In genomic region chr4:126513596-126513995, GRCh38 we compare ENCODE assay signal across 27 cellular contexts.
"Had no signal": no experiment of that assay in that cellular context is flagged by ENCODE, and none has a peak within 500 bp of the region (broad histone marks: within the 10 kb centered on the region; RNA-seq: fewer than 3 reads in every experiment).

No MANE protein-coding gene starts in this region.

- H3K27ac ChIP-seq: coronary artery, dorsolateral prefrontal cortex, esophagus muscularis mucosa, ovary, right lobe of liver, testis had no signal

- H3K27me3 Mint-ChIP-seq: activated CD8-positive, alpha-beta memory T cell treated with anti-CD3 and anti-CD28 coated beads, Interleukin-2, amount 10 ng/mL, durations not matched to agents 7 days and 5 days; activated naive CD4-positive, alpha-beta T cell treated with anti-CD3 and anti-CD28 coated beads, Interleukin-2, amount 50 U/mL, for 24 hours; activated naive CD8-positive, alpha-beta T cell treated with anti-CD3 and anti-CD28 coated beads, Interleukin-2, amount 50 U/mL, for 24 hours; effector memory CD8-positive, alpha-beta T cell; progenitor cell of endocrine pancreas had no signal

- H3K4me1 ChIP-seq: esophagus muscularis mucosa, right lobe of liver, testis had no signal

- DNase-seq: activated CD4-positive, alpha-beta T cell treated with anti-CD3 and anti-CD28 coated beads for 1 hour; activated CD4-positive, alpha-beta T cell treated with anti-CD3 and anti-CD28 coated beads, Interleukin-2, amount 50 U/mL, for 1 hour; activated CD8-positive, alpha-beta memory T cell treated with anti-CD3 and anti-CD28 coated beads, Interleukin-2, amount 10 ng/mL, durations not matched to agents 7 days and 5 days; activated CD8-positive, alpha-beta T cell treated with anti-CD3 and anti-CD28 coated beads, Interleukin-2, amount 10 ng/mL, durations not matched to agents 7 days and 5 days; activated naive CD8-positive, alpha-beta T cell treated with anti-CD3 and anti-CD28 coated beads, Interleukin-2, amount 50 U/mL, for 24 hours; activated T-cell treated with anti-CD3 and anti-CD28 coated beads, Interleukin-2, amount 50 U/mL, for 48 hours; dorsolateral prefrontal cortex; effector memory CD8-positive, alpha-beta T cell; foreskin melanocyte; islet precursor cell; natural killer cell; ovary; right lobe of liver; stimulated activated CD4-positive, alpha-beta T cell treated with anti-CD3 and anti-CD28 coated beads, Interleukin-2, amount 100 ng/mL, for 48 hours; stimulated activated naive CD4-positive, alpha-beta T cell treated with Interleukin-2 at 50 U/mL for 16 hours; SW 1271; T-helper 9 cell; testis had no signal

- H3K27ac Mint-ChIP-seq: activated CD8-positive, alpha-beta memory T cell treated with anti-CD3 and anti-CD28 coated beads, Interleukin-2, amount 10 ng/mL, durations not matched to agents 7 days and 5 days; activated CD8-positive, alpha-beta T cell treated with anti-CD3 and anti-CD28 coated beads, Interleukin-2, amount 10 ng/mL, durations not matched to agents 7 days and 5 days; activated naive CD4-positive, alpha-beta T cell treated with anti-CD3 and anti-CD28 coated beads, Interleukin-2, amount 50 U/mL, for 24 hours; activated naive CD8-positive, alpha-beta T cell treated with anti-CD3 and anti-CD28 coated beads, Interleukin-2, amount 50 U/mL, for 24 hours; activated T-helper 2 cell treated with anti-CD3 and anti-CD28 coated beads, Interferon-gamma antibody, Interleukin-2, Interleukin-4, amounts not matched to agents 10 μg/mL and 5 μg/mL and 100 μg/mL, durations not matched to agents 14 hours and 24 hours and 36 hours; effector memory CD8-positive, alpha-beta T cell; natural killer cell; progenitor cell of endocrine pancreas; T-helper 1 cell treated with Interleukin-12 subunit alpha and Interleukin-12 subunit beta and Interleukin-4 antibody, amounts not matched to agents 30 μg/mL and 1 μg/mL, for 36 hours; WTC11 had no signal

- H3K36me3 ChIP-seq: esophagus muscularis mucosa, ovary, right lobe of liver had no signal

- H3K4me3 Mint-ChIP-seq: activated CD8-positive, alpha-beta memory T cell treated with anti-CD3 and anti-CD28 coated beads, Interleukin-2, amount 10 ng/mL, durations not matched to agents 7 days and 5 days; activated CD8-positive, alpha-beta T cell treated with anti-CD3 and anti-CD28 coated beads, Interleukin-2, amount 10 ng/mL, durations not matched to agents 7 days and 5 days; activated naive CD4-positive, alpha-beta T cell treated with anti-CD3 and anti-CD28 coated beads, Interleukin-2, amount 50 U/mL, for 24 hours; activated naive CD8-positive, alpha-beta T cell treated with anti-CD3 and anti-CD28 coated beads, Interleukin-2, amount 50 U/mL, for 24 hours; effector memory CD8-positive, alpha-beta T cell; natural killer cell; T-helper 1 cell treated with Interleukin-12 subunit alpha and Interleukin-12 subunit beta and Interleukin-4 antibody, amounts not matched to agents 30 μg/mL and 1 μg/mL, for 36 hours; WTC11 had no signal

- H3K9me3 Mint-ChIP-seq: T-helper 1 cell treated with Interleukin-12 subunit alpha and Interleukin-12 subunit beta and Interleukin-4 antibody, amounts not matched to agents 30 μg/mL and 1 μg/mL, for 36 hours; WTC11 had no signal

- FAIRE-seq: bronchial epithelial cell, urothelium cell line had no signal

- H3K27me3 ChIP-seq: dorsolateral prefrontal cortex, esophagus muscularis mucosa, ovary, right lobe of liver, testis had no signal

- H3K9me3 ChIP-seq: esophagus muscularis mucosa, ovary, right lobe of liver, testis had no signal

- H3K36me3 Mint-ChIP-seq: activated CD8-positive, alpha-beta memory T cell treated with anti-CD3 and anti-CD28 coated beads, Interleukin-2, amount 10 ng/mL, durations not matched to agents 7 days and 5 days; activated naive CD4-positive, alpha-beta T cell treated with anti-CD3 and anti-CD28 coated beads, Interleukin-2, amount 50 U/mL, for 24 hours; natural killer cell; WTC11 had no signal

- H3K4me3 ChIP-seq: coronary artery, dorsolateral prefrontal cortex, esophagus muscularis mucosa, ovary, right lobe of liver, testis had no signal

- H3K4me1 Mint-ChIP-seq: activated CD8-positive, alpha-beta memory T cell treated with anti-CD3 and anti-CD28 coated beads, Interleukin-2, amount 10 ng/mL, durations not matched to agents 7 days and 5 days; activated naive CD4-positive, alpha-beta T cell treated with anti-CD3 and anti-CD28 coated beads, Interleukin-2, amount 50 U/mL, for 24 hours; activated naive CD8-positive, alpha-beta T cell treated with anti-CD3 and anti-CD28 coated beads, Interleukin-2, amount 50 U/mL, for 24 hours; natural killer cell; WTC11 had no signal
